ENCODE assay signal across 14 cellular contexts in genomic region chr11:66967670-66968425, GRCh38. TPM values are rescaled to one million over a fixed set of nuclear protein-coding genes. Genes with fewer than 3 reads are reported as not detected.
DNase-seq lines count a peak whose midpoint lies in the region; ATAC-seq, FAIRE-seq and TF ChIP-seq lines count a peak whose summit lies in the region.
"Had no signal": no experiment of that assay in that cellular context is flagged by ENCODE, and none has a peak within 500 bp of the region (broad histone marks: within the 10 kb centered on the region; RNA-seq: fewer than 3 reads in every experiment).

No MANE protein-coding gene starts in this region.

- TF ChIP-seq RAD21 in A549 (conservative IDR thresholded peaks at IDR 0.05 in 1 of 2, IDR thresholded peaks at IDR 0.05 in 1 of 2) (no peak), K562 (CRISPR knock-in tag; conservative IDR thresholded peaks at IDR 0.05 in 1 of 2, IDR thresholded peaks at IDR 0.05 in 1 of 2) (no peak)

- peaks cover 4% of the 10 kb centered on the region for H3K9me1 ChIP-seq in K562 (ENCODE audit: control insufficient read depth, insufficient read depth, low read length)

- no peaks in the 10 kb centered on the region for H3K79me2 ChIP-seq in K562 (ENCODE audit: control insufficient read depth, insufficient read depth, low read length)

- ATAC-seq in A549 (peak in 1 of 2 experiments; percentile 32; a peak in 2 of 6 replicates), K562 (no peak), HG03175 (IDR thresholded peaks at IDR 0.05; ENCODE audit: unreplicated experiment) (no peak), gastrocnemius medialis (no peak), GM21825 (IDR thresholded peaks at IDR 0.05; ENCODE audit: unreplicated experiment) (no peak)

- BruUV-seq in K562 (replicated peaks; lab: Mats Ljungman, UMichigan): no TSS peak

- POLR2A ChIA-PET in A549 (lab: Yijun Ruan, JAX): no interaction called here
- POLR2A ChIA-PET in K562 (lab: Yijun Ruan, JAX): interaction anchor here (0.6 kb wide), 1 partner anchor 48 kb away, joined by 4 read pairs; no protein-coding TSS in a partner anchor

- no peaks in the 10 kb centered on the region for H4K20me1 ChIP-seq in K562 (replicated peaks; ENCODE audit: control insufficient read depth, insufficient read depth, low read length)

- FAIRE-seq in A549 (lab: Jason Lieb, UNC) (no peak), K562 (lab: Jason Lieb, UNC) (no peak)
- FAIRE-seq: GM12891 had no signal

- H3K27me3 ChIP-seq in K562 (ENCODE audit: control insufficient read depth in 2 of 2, insufficient read depth in 2 of 2, low read length in 2 of 2): no peaks in the 10 kb centered on the region
- H3K27me3 ChIP-seq in gastrocnemius medialis: no peaks in the 10 kb centered on the region
- H3K27me3 ChIP-seq: BE2C had no signal

- H3K4me2 ChIP-seq in A549 (peak overlapping the region; percentile 27; the same call in 2 of the 3 replicates), K562 (ENCODE audit: insufficient read depth, low read length) (no peak overlapping the region)

- in situ Hi-C loops in K562 (cut with MboI) (no loop called here), gastrocnemius medialis (cut with MboI; ENCODE audit: low sequenced_read_pairs in 4 of 4) (no loop called here)

- TF ChIP-seq EP300 in A549 (IDR thresholded peaks at IDR 0.05) (no peak), K562 (IDR thresholded peaks at IDR 0.05; ENCODE audit: low read length) (no peak)

- peak in 1 of 2 experiments; percentile 78 for DNase-seq in A549 (ENCODE audit: low read depth in 1 of 2, low spot score in 1 of 2)
- DNase-seq in HS-5 (ENCODE audit: low read depth): peak; percentile 78
- DNase-seq in K562 (ENCODE audit: extremely low read depth in 1 of 4, low spot score in 3 of 4): peak in 1 of 4 experiments; percentile 8
- DNase-seq in iris pigment epithelial cell (ENCODE audit: low read depth): peak; percentile 89
- DNase-seq in NCI-H1436 (lab: John Stamatoyannopoulos, UW): no peak
- no peak for DNase-seq in gastrocnemius medialis
- DNase-seq: anterior cingulate cortex, BE2C, nucleus accumbens, OCI-M1 had no signal

- H3K9me3 ChIP-seq in A549: no peaks in the 10 kb centered on the region
- H3K9me3 ChIP-seq in K562 (replicated peaks; ENCODE audit: control insufficient read depth, insufficient read depth, low read depth, low read length): no peaks in the 10 kb centered on the region
- no peaks in the 10 kb centered on the region for H3K9me3 ChIP-seq in gastrocnemius medialis
- H3K9me3 ChIP-seq: BE2C had no signal

- peak overlapping the region; percentile 95 to 99 for H3K27ac ChIP-seq in A549
- no peak overlapping the region for H3K27ac ChIP-seq in K562 (ENCODE audit: extremely low read depth, low read depth, low read length)
- no peak overlapping the region for H3K27ac ChIP-seq in gastrocnemius medialis

- CTCF ChIA-PET in A549 (lab: Yijun Ruan, JAX) (interaction anchor here (1.3 to 2.4 kb wide), 2 partner anchors 8 to 9 kb away, joined by 3 to 9 read pairs; no protein-coding TSS in a partner anchor), K562 (lab: Yijun Ruan, JAX; ENCODE audit: low intra/inter-chr PET ratio) (no interaction called here)

- no peak overlapping the region; a peak in 1 of 4 replicates for H3K9ac ChIP-seq in K562 (ENCODE audit: insufficient read depth in 1 of 2, low read depth in 2 of 2, low read length in 2 of 2)

- no peak overlapping the region for H3K4me3 ChIP-seq in A549
- no peak overlapping the region for H3K4me3 ChIP-seq in K562
- H3K4me3 ChIP-seq in gastrocnemius medialis: no peak overlapping the region

- TF ChIP-seq CTCF in A549 (IDR thresholded peaks at IDR 0.05) (no peak), K562 (IDR thresholded peaks at IDR 0.05 in 2 of 3, conservative IDR thresholded peaks at IDR 0.05 in 1 of 3; ENCODE audit: insufficient read depth in 2 of 3, low read depth in 1 of 3, low read length in 3 of 3) (no peak), gastrocnemius medialis (IDR thresholded peaks at IDR 0.05 in 4 of 5, conservative IDR thresholded peaks at IDR 0.05 in 1 of 5) (no peak)

- TF ChIP-seq POLR2A in A549 (IDR thresholded peaks at IDR 0.05; ENCODE audit: low read length) (no peak), K562 (conservative IDR thresholded peaks at IDR 0.05) (no peak), gastrocnemius medialis (IDR thresholded peaks at IDR 0.05) (no peak)

- H3K36me3 ChIP-seq in K562 (ENCODE audit: control insufficient read depth, insufficient read depth, low read length): no peaks in the 10 kb centered on the region
- no peaks in the 10 kb centered on the region for H3K36me3 ChIP-seq in gastrocnemius medialis
- H3K36me3 ChIP-seq: BE2C had no signal

- H3K4me1 ChIP-seq in A549: peaks cover 73% of the 10 kb centered on the region
- H3K4me1 ChIP-seq in K562 (replicated peaks in 1 of 2; ENCODE audit: control insufficient read depth in 2 of 2, insufficient read depth in 2 of 2, low read length in 2 of 2): peaks cover 11 to 18% of the 10 kb centered on the region in 2 experiments; a peak in 3 of 5 replicates
- H3K4me1 ChIP-seq in gastrocnemius medialis: no peaks in the 10 kb centered on the region
- H3K4me1 ChIP-seq: BE2C had no signal

- 35% methylated on average over 5 of the region's 5 CpGs for WGBS in A549 (ENCODE audit: missing lambda C conversion rate)
- 58% methylated on average over 2 of the region's 5 CpGs for WGBS in K562 (ENCODE audit: insufficient coverage, low coverage, missing lambda C conversion rate)

- intact Hi-C loops in K562 (cut with micrococcal nuclease) (no loop called here), gastrocnemius medialis (cut with DNase I; ENCODE audit: low total_unique reads) (no loop called here)

- peak overlapping the region; percentile 54; the same call in 1 of the 2 replicates for H2AFZ ChIP-seq in K562 (ENCODE audit: low read depth, low read length)

RNA-seq across cellular contexts. Expression of gene C11orf86, which starts 7.3 kb away (rescaled TPM):
- polyA plus RNA-seq in A549 (2011; rRNA removed) (9.3 and 10.8 TPM in 2 replicates), A549 (2017; fragmentation: RNase III; extraction: RNeasy Plus Mini Kit Qiagen cat#74134 plus additional on column Dnase treatment) (39.7 to 59.6 TPM (median 56.4 TPM) in 3 replicates), K562 (2011; rRNA removed) (not detected in 2 replicates), K562 (2014; fragmentation: Illumina TruSeq; extraction: Trizol) (not detected in 2 replicates), K562 (2014; fragmentation: Nextera tagmentation; extraction: Ambion mirVana) (not detected), K562 (2014; rRNA removed) (not detected in 2 replicates)
- 34.5 and 42.5 TPM in 2 replicates for polyA plus RNA-seq in A549 (2012; cell fraction: cytosol; rRNA removed)
- polyA plus RNA-seq in A549 (2012; cell fraction: nucleus; rRNA removed): 23.0 and 24.9 TPM in 2 replicates
- polyA minus RNA-seq in A549 (2011; rRNA and poly(A)+ RNA removed): 2.7 and 5.4 TPM in 2 replicates
- total RNA-seq in K562 (2011; cell fraction: chromatin; rRNA removed; ENCODE audit: low replicate concordance): not detected in 2 replicates
- not detected in 2 replicates for total RNA-seq in K562 (2011; cell fraction: nucleolus; rRNA removed)
- total RNA-seq in K562 (2011; cell fraction: nucleoplasm; rRNA removed): not detected in 2 replicates
- total RNA-seq in K562 (2014; rRNA removed) (not detected in 2 replicates), K562 (2014; rRNA removed; fragmentation: Illumina TruSeq; extraction: Trizol) (not detected in 2 replicates), K562 (2015; rRNA removed; fragmentation: Illumina TruSeq; extraction: Trizol) (not detected in 2 replicates), K562 (2021) (not detected in 2 replicates), gastrocnemius medialis (not detected)
- polyA plus RNA-seq in K562 (2011; cell fraction: cytosol; rRNA removed): not detected in 2 replicates
- not detected in 2 replicates for polyA plus RNA-seq in K562 (2011; cell fraction: nucleus; rRNA removed)
- not detected in 2 replicates for polyA plus RNA-seq in K562 (2012)
- not detected in 2 replicates for polyA minus RNA-seq in K562 (2011; rRNA and poly(A)+ RNA removed)
- 1.1 TPM in 1 of 2 replicates, not detected in the other for polyA minus RNA-seq in K562 (2011; cell fraction: cytosol; rRNA and poly(A)+ RNA removed)
- polyA minus RNA-seq in K562 (2011; cell fraction: nucleus; rRNA and poly(A)+ RNA removed): not detected in 2 replicates
- total RNA-seq: urinary bladder had no signal
- polyA plus RNA-seq: urinary bladder had no signal

RNA-seq across cellular contexts. Expression of gene PC, which starts 9.7 kb away (rescaled TPM):
- polyA plus RNA-seq in A549 (2011; rRNA removed) (14.2 and 15.7 TPM in 2 replicates), A549 (2017; fragmentation: RNase III; extraction: RNeasy Plus Mini Kit Qiagen cat#74134 plus additional on column Dnase treatment) (31.3 to 53.5 TPM (median 45.9 TPM) in 3 replicates), K562 (2011; rRNA removed) (6.1 and 11.2 TPM in 2 replicates), K562 (2014; fragmentation: Illumina TruSeq; extraction: Trizol) (13.7 and 20.7 TPM in 2 replicates), K562 (2014; fragmentation: Nextera tagmentation; extraction: Ambion mirVana) (under 1 TPM; 0.94 to 0.97 TPM), K562 (2014; rRNA removed) (10.4 and 26.1 TPM in 2 replicates)
- polyA plus RNA-seq in A549 (2012; cell fraction: cytosol; rRNA removed): 25.1 and 29.6 TPM in 2 replicates
- polyA plus RNA-seq in A549 (2012; cell fraction: nucleus; rRNA removed): 88.3 and 105 TPM in 2 replicates
- 31.5 and 37.8 TPM in 2 replicates for polyA minus RNA-seq in A549 (2011; rRNA and poly(A)+ RNA removed)
- 53.4 and 88.6 TPM in 2 replicates for total RNA-seq in K562 (2011; cell fraction: chromatin; rRNA removed; ENCODE audit: low replicate concordance)
- total RNA-seq in K562 (2011; cell fraction: nucleolus; rRNA removed): 47.2 and 61.2 TPM in 2 replicates
- total RNA-seq in K562 (2011; cell fraction: nucleoplasm; rRNA removed): 25.8 and 29.3 TPM in 2 replicates
- total RNA-seq in K562 (2014; rRNA removed) (11.1 and 22.7 TPM in 2 replicates), K562 (2014; rRNA removed; fragmentation: Illumina TruSeq; extraction: Trizol) (4.4 and 8.4 TPM in 2 replicates), K562 (2015; rRNA removed; fragmentation: Illumina TruSeq; extraction: Trizol) (8.7 and 9.9 TPM in 2 replicates), K562 (2021) (38.0 and 38.4 TPM in 2 replicates), gastrocnemius medialis (10 to 100 TPM; 13.1 to 67.6 (median 32.1) TPM)
- 5.8 and 9.3 TPM in 2 replicates for polyA plus RNA-seq in K562 (2011; cell fraction: cytosol; rRNA removed)
- 43.6 and 55.7 TPM in 2 replicates for polyA plus RNA-seq in K562 (2011; cell fraction: nucleus; rRNA removed)
- polyA plus RNA-seq in K562 (2012): 21.3 and 21.6 TPM in 2 replicates
- 6.5 and 7.7 TPM in 2 replicates for polyA minus RNA-seq in K562 (2011; rRNA and poly(A)+ RNA removed)
- polyA minus RNA-seq in K562 (2011; cell fraction: cytosol; rRNA and poly(A)+ RNA removed): 10.8 and 16.8 TPM in 2 replicates
- polyA minus RNA-seq in K562 (2011; cell fraction: nucleus; rRNA and poly(A)+ RNA removed): 13.3 and 13.7 TPM in 2 replicates

RNA-seq across cellular contexts. Expression of gene SYT12, which starts 55.1 kb away (rescaled TPM):
- polyA plus RNA-seq in A549 (2011; rRNA removed) (1.4 and 2.4 TPM in 2 replicates), A549 (2017; fragmentation: RNase III; extraction: RNeasy Plus Mini Kit Qiagen cat#74134 plus additional on column Dnase treatment) (6.6 to 10.6 TPM (median 9.6 TPM) in 3 replicates), K562 (2011; rRNA removed) (0.01 and 0.03 TPM in 2 replicates), K562 (2014; fragmentation: Illumina TruSeq; extraction: Trizol) (0.03 TPM in 1 of 2 replicates, not detected in the other), K562 (2014; fragmentation: Nextera tagmentation; extraction: Ambion mirVana) (not detected), K562 (2014; rRNA removed) (0.03 and 0.07 TPM in 2 replicates)
- 2.7 and 4.7 TPM in 2 replicates for polyA plus RNA-seq in A549 (2012; cell fraction: cytosol; rRNA removed)
- polyA plus RNA-seq in A549 (2012; cell fraction: nucleus; rRNA removed): 7.3 and 8.2 TPM in 2 replicates
- 1.7 and 2.3 TPM in 2 replicates for polyA minus RNA-seq in A549 (2011; rRNA and poly(A)+ RNA removed)
- 0.14 and 0.32 TPM in 2 replicates for total RNA-seq in K562 (2011; cell fraction: chromatin; rRNA removed; ENCODE audit: low replicate concordance)
- total RNA-seq in K562 (2011; cell fraction: nucleolus; rRNA removed): 0.13 and 0.17 TPM in 2 replicates
- total RNA-seq in K562 (2011; cell fraction: nucleoplasm; rRNA removed): 0.15 TPM in 1 of 2 replicates, not detected in the other
- total RNA-seq in K562 (2014; rRNA removed) (not detected in 2 replicates), K562 (2014; rRNA removed; fragmentation: Illumina TruSeq; extraction: Trizol) (0.11 TPM in 1 of 2 replicates, not detected in the other), K562 (2015; rRNA removed; fragmentation: Illumina TruSeq; extraction: Trizol) (0.11 TPM in 1 of 2 replicates, not detected in the other), K562 (2021) (not detected in 2 replicates), gastrocnemius medialis (under 1 TPM in 2 of 4 donors, not detected in 2; 0.33 to 0.64 TPM)
- 0.01 and 0.04 TPM in 2 replicates for polyA plus RNA-seq in K562 (2011; cell fraction: cytosol; rRNA removed)
- polyA plus RNA-seq in K562 (2011; cell fraction: nucleus; rRNA removed): 0.04 and 0.13 TPM in 2 replicates
- 0.08 and 0.21 TPM in 2 replicates for polyA plus RNA-seq in K562 (2012)
- polyA minus RNA-seq in K562 (2011; rRNA and poly(A)+ RNA removed): 0.04 TPM in 1 of 2 replicates, not detected in the other
- polyA minus RNA-seq in K562 (2011; cell fraction: cytosol; rRNA and poly(A)+ RNA removed): not detected in 2 replicates
- 0.13 and 0.22 TPM in 2 replicates for polyA minus RNA-seq in K562 (2011; cell fraction: nucleus; rRNA and poly(A)+ RNA removed)

Comparison
In these comparisons a context has a peak if more than half of its experiments do, and no peak if none do; other contexts are left out.
1. DNase-seq: peak in HS-5 (single experiment) and iris pigment epithelial cell (single experiment); none in NCI-H1436 (single experiment) and gastrocnemius medialis (0 of 2).
2. H3K27ac ChIP-seq: peak in A549 (2 of 2); none in K562 (single experiment) and gastrocnemius medialis (0 of 4).
3. Of the 35 proteins assayed by ChIP-seq in both K562 and A549: peak only in K562: none; only in A549: EHMT2, ESRRA, MAX and MAZ; in both: none; in neither: 29; mixed calls (peak in some experiments, not most) for 2.